8 cellular contexts compared by ENCODE assay signal in the genomic region with DNA sequence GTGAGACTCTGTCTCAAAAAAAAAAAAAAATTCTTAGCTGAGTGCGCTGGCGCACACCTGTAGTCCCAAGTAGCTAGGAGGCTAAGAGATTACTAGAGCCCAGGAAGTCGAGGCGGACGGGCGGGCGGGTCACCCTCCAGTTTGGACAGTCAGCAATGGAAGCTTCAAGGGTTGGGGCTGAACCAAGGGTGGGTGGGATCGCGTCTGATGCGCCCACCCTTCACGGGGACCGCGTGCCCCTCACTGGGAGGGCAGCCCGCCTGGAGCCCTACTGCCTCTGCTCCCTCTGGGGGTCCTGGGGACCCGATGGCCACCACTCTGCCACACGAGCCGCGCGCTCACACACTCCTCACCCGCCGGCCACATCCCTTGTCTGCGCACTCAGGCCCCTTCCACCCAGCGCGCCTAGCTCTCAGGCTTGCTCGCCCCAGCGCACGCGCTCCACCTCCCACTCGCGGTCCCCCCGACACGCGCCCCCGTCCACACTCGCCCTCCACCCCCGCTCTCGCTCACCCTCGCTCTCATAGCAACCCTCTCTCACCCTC. TPM values are rescaled to one million over a fixed set of nuclear protein-coding genes. Genes with fewer than 3 reads are reported as not detected.
A peak's percentile ranks its signal among the peaks of the same experiment; 100 is the strongest.
DNase-seq lines count a peak whose midpoint lies in the region; ATAC-seq and TF ChIP-seq lines count a peak whose summit lies in the region.

No MANE protein-coding gene starts in this region.

- ATAC-seq in GM19351 (IDR thresholded peaks at IDR 0.05; ENCODE audit: unreplicated experiment) (peak; percentile 21), HG03520 (IDR thresholded peaks at IDR 0.05; ENCODE audit: unreplicated experiment) (peak; percentile 10), GM21390 (IDR thresholded peaks at IDR 0.05; ENCODE audit: unreplicated experiment) (no peak)
- ATAC-seq in activated T-helper 17 cell treated with anti-CD3 and anti-CD28 coated beads, Interleukin-2, amount 50 U/mL, for 72 hours (replicated peaks): peak; percentile 25
- ATAC-seq in stimulated activated naive CD8-positive, alpha-beta T cell treated with anti-CD3 and anti-CD28 coated beads, Interleukin-15, Interleukin-2, amounts not matched to agents 100 U/mL and 50 U/mL, for 24 hours: peak; percentile 12

- H3K9me3 Mint-ChIP-seq in activated T-helper 17 cell treated with anti-CD3 and anti-CD28 coated beads, Interleukin-2, amount 50 U/mL, for 72 hours: no peaks in the 10 kb centered on the region

- no peak for TF ChIP-seq CTCF in GM20000 (IDR thresholded peaks at IDR 0.05; ENCODE audit: extremely low read depth, missing control alignments)

- DNase-seq in stimulated activated naive CD8-positive, alpha-beta T cell treated with anti-CD3 and anti-CD28 coated beads, Interleukin-15, Interleukin-2, amounts not matched to agents 100 U/mL and 50 U/mL, for 24 hours: peak; percentile 44
- no peak for DNase-seq in GM20000 (ENCODE audit: low spot score)
- no peak for DNase-seq in ureter (ENCODE audit: low spot score)

- no peaks in the 10 kb centered on the region for H3K27me3 ChIP-seq in iPS-15b (ENCODE audit: control insufficient read depth, insufficient read depth, low read length)

- H3K4me3 ChIP-seq in iPS-15b (ENCODE audit: low read depth, low read length): peak overlapping the region; percentile 74

- peak overlapping the region; percentile 54 for H3K27ac Mint-ChIP-seq in activated T-helper 17 cell treated with anti-CD3 and anti-CD28 coated beads, Interleukin-2, amount 50 U/mL, for 72 hours

- H3K9ac ChIP-seq in iPS-15b (ENCODE audit: low read depth, low read length): peak overlapping the region; percentile 73

- peaks cover 19% of the 10 kb centered on the region for H3K36me3 Mint-ChIP-seq in activated T-helper 17 cell treated with anti-CD3 and anti-CD28 coated beads, Interleukin-2, amount 50 U/mL, for 72 hours (ENCODE audit: low read depth)

- no peaks in the 10 kb centered on the region for H3K27me3 Mint-ChIP-seq in activated T-helper 17 cell treated with anti-CD3 and anti-CD28 coated beads, Interleukin-2, amount 50 U/mL, for 72 hours

- H3K4me1 Mint-ChIP-seq in activated T-helper 17 cell treated with anti-CD3 and anti-CD28 coated beads, Interleukin-2, amount 50 U/mL, for 72 hours: peaks cover 10% of the 10 kb centered on the region

- H3K9me3 ChIP-seq in iPS-15b (ENCODE audit: control insufficient read depth, insufficient read depth, low read length): no peaks in the 10 kb centered on the region

- peak overlapping the region; percentile 81 for H3K4me3 Mint-ChIP-seq in activated T-helper 17 cell treated with anti-CD3 and anti-CD28 coated beads, Interleukin-2, amount 50 U/mL, for 72 hours

- peaks cover 3% of the 10 kb centered on the region for H3K36me3 ChIP-seq in iPS-15b (ENCODE audit: control insufficient read depth, insufficient read depth, low read length)

- no peaks in the 10 kb centered on the region for H3K4me1 ChIP-seq in iPS-15b (ENCODE audit: control insufficient read depth, insufficient read depth, low read length)

RNA-seq across cellular contexts. Expression of a gene that starts 0.5 kb away (rescaled TPM):
- total RNA-seq in activated T-helper 17 cell treated with anti-CD3 and anti-CD28 coated beads, Interleukin-2, amount 50 U/mL, for 72 hours: 10 to 100 TPM; 71.9 to 72.6 TPM
- total RNA-seq in ureter: 116 TPM

RNA-seq across cellular contexts. Expression of a gene that starts 15.6 kb away (rescaled TPM):
- total RNA-seq in activated T-helper 17 cell treated with anti-CD3 and anti-CD28 coated beads, Interleukin-2, amount 50 U/mL, for 72 hours: 10 to 100 TPM; 69.1 to 76.2 TPM
- 100 TPM for total RNA-seq in ureter
